18 cellular contexts compared by ENCODE assay signal in the genomic region with DNA sequence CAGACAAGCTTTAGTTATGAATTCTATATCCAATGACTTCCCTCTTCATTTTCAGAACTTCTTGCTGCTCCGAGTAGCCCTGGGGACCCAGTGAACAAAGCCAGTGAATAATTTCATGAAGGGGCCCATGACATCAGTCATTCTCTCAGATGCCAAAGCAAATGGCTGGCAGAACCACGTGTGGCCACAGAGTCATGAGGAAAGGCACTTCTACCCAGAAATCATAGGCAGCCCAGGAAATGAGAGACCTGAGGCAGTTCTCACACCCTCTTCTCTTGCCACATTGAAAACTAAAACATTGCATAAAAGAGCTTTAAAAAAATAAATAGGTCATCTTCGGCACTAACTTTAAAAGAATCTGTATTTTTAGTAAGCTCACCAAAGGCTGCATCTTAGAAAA. TPM values are rescaled to one million over a fixed set of nuclear protein-coding genes. Genes with fewer than 3 reads are reported as not detected.
DNase-seq lines count a peak whose midpoint lies in the region; ATAC-seq, FAIRE-seq and TF ChIP-seq lines count a peak whose summit lies in the region.
"Had no signal": no experiment of that assay in that cellular context is flagged by ENCODE, and none has a peak within 500 bp of the region (broad histone marks: within the 10 kb centered on the region; RNA-seq: fewer than 3 reads in every experiment).

No MANE protein-coding gene starts in this region.

- in situ Hi-C loops in Panc1 (cut with HindIII; ENCODE audit: low pct_unique_long_range_greater_than_20kb, low sequenced_read_pairs): no loop called here
- in situ Hi-C loops in HepG2 (cut with HindIII; ENCODE audit: extremely low pct_ligation_motif_present, low pct_unique_long_range_greater_than_20kb): no loop called here

- no peaks in the 10 kb centered on the region for H3K36me3 Mint-ChIP-seq in activated CD4-positive, alpha-beta T cell treated with anti-CD3 and anti-CD28 coated beads, Interleukin-2, amount 10 ng/mL, durations not matched to agents 7 days and 5 days (ENCODE audit: low read depth)
- no peaks in the 10 kb centered on the region for H3K36me3 Mint-ChIP-seq in type B pancreatic cell

- no peak for TF ChIP-seq RAD21 in HepG2 (CRISPR knock-in tag; IDR thresholded peaks at IDR 0.05)

- peak overlapping the region; percentile 47; the same call in 1 of the 2 replicates for H3K4me2 ChIP-seq in HepG2 (ENCODE audit: low read depth, low read length)
- H3K4me2 ChIP-seq: BLaER1 had no signal

- TF ChIP-seq CTCF in Panc1 (IDR thresholded peaks at IDR 0.05) (no peak), HepG2 (CRISPR knock-in tag; IDR thresholded peaks at IDR 0.05) (no peak), type B pancreatic cell (conservative IDR thresholded peaks at IDR 0.05) (no peak)

- H3K4me1 ChIP-seq in Panc1 (ENCODE audit: control insufficient read depth, insufficient read depth, low read length) (peaks cover 55% of the 10 kb centered on the region), HepG2 (ENCODE audit: insufficient read depth, low read length) (peaks cover 27% of the 10 kb centered on the region), subcutaneous abdominal adipose tissue (ENCODE audit: control insufficient read depth in 5 of 5, insufficient read depth in 5 of 5, low read length in 5 of 5) (peaks cover 0 to 37% (median 24%) of the 10 kb centered on the region in 5 donors)

- TF ChIP-seq EP300 in HepG2 (IDR thresholded peaks at IDR 0.05; ENCODE audit: low read depth in 2 of 2, low read length in 2 of 2): no peak
- TF ChIP-seq EP300 in HepG2 (CRISPR knock-in tag; IDR thresholded peaks at IDR 0.05; ENCODE audit: borderline replicate concordance): no peak

- DNase-seq in activated CD4-positive, alpha-beta T cell treated with anti-CD3 and anti-CD28 coated beads, Interleukin-2, amount 10 ng/mL, durations not matched to agents 7 days and 5 days: peak; percentile 10
- no peak for DNase-seq in activated CD4-positive, alpha-beta T cell treated with anti-CD3 and anti-CD28 coated beads, Interleukin-2, amount 50 U/mL, for 1 hour
- DNase-seq in Panc1 (ENCODE audit: low read depth, low spot score) (no peak), HepG2 (ENCODE audit: low spot score) (no peak), type B pancreatic cell (ENCODE audit: extremely low spot score, unreplicated experiment) (no peak)
- DNase-seq in activated CD4-positive, CD25-positive, alpha-beta regulatory T cell treated with anti-CD3 and anti-CD28 coated beads, Interleukin-2, amount 50 U/mL, for 72 hours: no peak
- DNase-seq: DMS153; naive thymus-derived CD8-positive, alpha-beta T cell; NCI-H146; NCI-H345; stimulated activated CD8-positive, alpha-beta memory T cell treated with anti-CD3 and anti-CD28 coated beads, Interleukin-4, amount 100 ng/mL, for 48 hours had no signal

- FAIRE-seq in HepG2 (lab: Jason Lieb, UNC): no peak
- FAIRE-seq: A204.1, bronchial epithelial cell had no signal

- POLR2A ChIA-PET in activated CD4-positive, alpha-beta T cell treated with anti-CD3 and anti-CD28 coated beads, Interleukin-2, amount 10 ng/mL, durations not matched to agents 7 days and 5 days (lab: Charles Lee): no interaction called here
- POLR2A ChIA-PET in Panc1 (lab: Charles Lee): no interaction called here
- POLR2A ChIA-PET in HepG2 (lab: Yijun Ruan, JAX): no interaction called here

- H3K9ac ChIP-seq in HepG2 (ENCODE audit: insufficient read depth, low read depth, low read length) (no peak overlapping the region), subcutaneous abdominal adipose tissue (ENCODE audit: low read length in 5 of 5) (peak overlapping the region in 1 of 5 donors; percentile 42)
- H3K9ac ChIP-seq: BLaER1 had no signal

- intact Hi-C loops in Panc1 (cut with micrococcal nuclease; ENCODE audit: unreplicated experiment): no loop called here
- intact Hi-C loops in HepG2 (cut with micrococcal nuclease; ENCODE audit: unreplicated experiment): no loop called here

- CTCF ChIA-PET in activated CD4-positive, alpha-beta T cell treated with anti-CD3 and anti-CD28 coated beads, Interleukin-2, amount 10 ng/mL, durations not matched to agents 7 days and 5 days (lab: Charles Lee): interaction anchor here (0.6 kb wide), 2 partner anchors 516 to 711 kb away, joined by 3 read pairs; no protein-coding TSS in a partner anchor
- CTCF ChIA-PET in Panc1 (lab: Charles Lee) (no interaction called here), HepG2 (lab: Yijun Ruan, JAX; ENCODE audit: low intra/inter-chr PET ratio, low total read pairs) (no interaction called here)

- no peak overlapping the region for H3K4me3 Mint-ChIP-seq in activated CD4-positive, alpha-beta T cell treated with anti-CD3 and anti-CD28 coated beads, Interleukin-2, amount 10 ng/mL, durations not matched to agents 7 days and 5 days
- H3K4me3 Mint-ChIP-seq in type B pancreatic cell: no peak overlapping the region

- H3K27me3 ChIP-seq in Panc1 (ENCODE audit: control insufficient read depth, insufficient read depth, low read length) (no peaks in the 10 kb centered on the region), HepG2 (ENCODE audit: control insufficient read depth in 1 of 2, insufficient read depth in 2 of 2, low read length in 2 of 2) (peaks cover 0 to 9% of the 10 kb centered on the region in 2 experiments; a peak in 2 of 5 replicates), subcutaneous abdominal adipose tissue (ENCODE audit: control insufficient read depth in 5 of 5, insufficient read depth in 4 of 5, low read length in 5 of 5) (no peaks in the 10 kb centered on the region)
- H3K27me3 ChIP-seq: esophagus muscularis mucosa, tibial nerve had no signal

- H3K4me1 Mint-ChIP-seq in activated CD4-positive, alpha-beta T cell treated with anti-CD3 and anti-CD28 coated beads, Interleukin-2, amount 10 ng/mL, durations not matched to agents 7 days and 5 days: peaks cover 24% of the 10 kb centered on the region
- peaks cover 18% of the 10 kb centered on the region for H3K4me1 Mint-ChIP-seq in type B pancreatic cell (ENCODE audit: unreplicated experiment)

- H3K27ac ChIP-seq in Panc1 (ENCODE audit: low read length): peak overlapping the region; percentile 91
- no peak overlapping the region for H3K27ac ChIP-seq in HepG2 (ENCODE audit: extremely low read length, insufficient read depth, low read length)
- peak overlapping the region; percentile 65 for H3K27ac ChIP-seq in subcutaneous abdominal adipose tissue (ENCODE audit: low read depth, low read length)
- H3K27ac ChIP-seq: BLaER1, esophagus muscularis mucosa had no signal

- no peak overlapping the region for H2AFZ ChIP-seq in HepG2 (ENCODE audit: low read length)

- BruUV-seq in Panc1 (replicated peaks; lab: Mats Ljungman, UMichigan): no TSS peak
- no TSS peak for BruUV-seq in HepG2 (replicated peaks; lab: Mats Ljungman, UMichigan)

- ATAC-seq in Panc1: no peak
- no peak for ATAC-seq in HepG2
- no peak for ATAC-seq in GM18909 (IDR thresholded peaks at IDR 0.05; ENCODE audit: poor library complexity, unreplicated experiment)
- ATAC-seq: naive thymus-derived CD8-positive, alpha-beta T cell had no signal

- peaks cover under 1% of the 10 kb centered on the region for H3K79me2 ChIP-seq in HepG2 (ENCODE audit: insufficient read depth, low read length)

- H3K9me3 ChIP-seq in Panc1 (ENCODE audit: control insufficient read depth, insufficient read depth, low read depth, low read length) (no peaks in the 10 kb centered on the region), HepG2 (ENCODE audit: low read length) (no peaks in the 10 kb centered on the region), subcutaneous abdominal adipose tissue (ENCODE audit: control insufficient read depth in 5 of 5, low read length in 5 of 5) (no peaks in the 10 kb centered on the region)
- H3K9me3 ChIP-seq: BLaER1, esophagus muscularis mucosa, tibial nerve had no signal

- WGBS in HepG2 (ENCODE audit: low lambda C conversion rate): 43% methylated on average over 3 of the region's 3 CpGs

- no peaks in the 10 kb centered on the region; the same call in 1 of the 2 replicates for H3K36me3 ChIP-seq in Panc1 (ENCODE audit: control insufficient read depth, insufficient read depth, low read length)
- no peaks in the 10 kb centered on the region for H3K36me3 ChIP-seq in HepG2 (replicated peaks in 1 of 2; ENCODE audit: control insufficient read depth in 1 of 2, insufficient read depth in 2 of 2, low read length in 2 of 2)
- H3K36me3 ChIP-seq in subcutaneous abdominal adipose tissue (ENCODE audit: control insufficient read depth in 5 of 5, insufficient read depth in 5 of 5, low read length in 5 of 5): no peaks in the 10 kb centered on the region
- H3K36me3 ChIP-seq: BLaER1, esophagus muscularis mucosa, tibial nerve had no signal

- H3K4me3 ChIP-seq in Panc1 (ENCODE audit: low read depth in 2 of 2, low read length in 2 of 2) (no peak overlapping the region), HepG2 (replicated peaks in 1 of 3; ENCODE audit: insufficient read depth in 1 of 3, low read depth in 2 of 3, low read length in 3 of 3) (no peak overlapping the region; a peak in 1 of 6 replicates), subcutaneous abdominal adipose tissue (ENCODE audit: low read depth in 1 of 5, low read length in 5 of 5) (peak overlapping the region in 1 of 5 donors; percentile 50)
- H3K4me3 ChIP-seq: BLaER1, esophagus muscularis mucosa, tibial nerve had no signal

- peak overlapping the region; percentile 21 for H3K27ac Mint-ChIP-seq in activated CD4-positive, alpha-beta T cell treated with anti-CD3 and anti-CD28 coated beads, Interleukin-2, amount 10 ng/mL, durations not matched to agents 7 days and 5 days
- H3K27ac Mint-ChIP-seq in type B pancreatic cell: no peak overlapping the region

- peaks cover 20% of the 10 kb centered on the region for H3K27me3 Mint-ChIP-seq in activated CD4-positive, alpha-beta T cell treated with anti-CD3 and anti-CD28 coated beads, Interleukin-2, amount 10 ng/mL, durations not matched to agents 7 days and 5 days
- peaks cover 3% of the 10 kb centered on the region for H3K27me3 Mint-ChIP-seq in type B pancreatic cell

- no peaks in the 10 kb centered on the region for H4K20me1 ChIP-seq in HepG2 (ENCODE audit: insufficient read depth, low read length)
- H4K20me1 ChIP-seq: BLaER1 had no signal

- no peak for TF ChIP-seq POLR2A in HepG2 (IDR thresholded peaks at IDR 0.05; ENCODE audit: insufficient read depth in 1 of 2, low read depth in 2 of 2, low read length in 2 of 2)

- no peaks in the 10 kb centered on the region for H3K9me3 Mint-ChIP-seq in activated CD4-positive, alpha-beta T cell treated with anti-CD3 and anti-CD28 coated beads, Interleukin-2, amount 10 ng/mL, durations not matched to agents 7 days and 5 days
- H3K9me3 Mint-ChIP-seq in type B pancreatic cell: no peaks in the 10 kb centered on the region
- H3K9me3 Mint-ChIP-seq: naive thymus-derived CD8-positive, alpha-beta T cell had no signal

RNA-seq across cellular contexts. Expression of gene UACA, which starts 4.3 kb away (rescaled TPM):
- total RNA-seq in activated CD4-positive, alpha-beta T cell treated with anti-CD3 and anti-CD28 coated beads, Interleukin-2, amount 10 ng/mL, durations not matched to agents 7 days and 5 days: 1 to 10 TPM; 3.9 to 4.1 TPM
- total RNA-seq in Panc1 (2021; ENCODE audit: unreplicated experiment) (303 TPM), HepG2 (2016; rRNA removed; fragmentation: Illumina TruSeq; extraction: Trizol) (17.8 and 22.1 TPM in 2 replicates), type B pancreatic cell (ENCODE audit: low replicate concordance) (31.0 and 36.4 TPM in 2 replicates)
- 124 TPM for polyA plus RNA-seq in Panc1 (2012; ENCODE audit: insufficient read length)
- total RNA-seq in HepG2 (2016; cell fraction: cytosol; rRNA removed; fragmentation: Illumina TruSeq; extraction: Trizol; ENCODE audit: low read depth): 14.4 and 18.1 TPM in 2 replicates
- 19.7 and 21.3 TPM in 2 replicates for total RNA-seq in HepG2 (2016; cell fraction: insoluble cytoplasmic fraction; rRNA removed; fragmentation: Illumina TruSeq; extraction: Trizol)
- 7.7 and 8.4 TPM in 2 replicates for total RNA-seq in HepG2 (2016; cell fraction: membrane; rRNA removed; fragmentation: Illumina TruSeq; extraction: Trizol)
- 36.5 and 36.9 TPM in 2 replicates for total RNA-seq in HepG2 (2016; cell fraction: nucleus; rRNA removed; fragmentation: Illumina TruSeq; extraction: Trizol)
- polyA plus RNA-seq in HepG2 (2011; rRNA removed): 33.5 and 39.2 TPM in 2 replicates
- polyA plus RNA-seq in HepG2 (2011; cell fraction: cytosol; rRNA removed): 12.5 and 15.3 TPM in 2 replicates
- polyA plus RNA-seq in HepG2 (2011; cell fraction: nucleus; rRNA removed): 35.7 and 38.2 TPM in 2 replicates
- 27.2 and 36.9 TPM in 2 replicates for polyA plus RNA-seq in HepG2 (2012)
- 0.66 and 0.80 TPM in 2 replicates for polyA plus RNA-seq in HepG2 (2016; cell fraction: cytosol; fragmentation: Illumina TruSeq; extraction: Trizol; ENCODE audit: low read depth)
- polyA plus RNA-seq in HepG2 (2016; cell fraction: insoluble cytoplasmic fraction; fragmentation: Illumina TruSeq; extraction: Trizol; ENCODE audit: low read depth): 10.1 and 14.0 TPM in 2 replicates
- polyA plus RNA-seq in HepG2 (2016; cell fraction: membrane; fragmentation: Illumina TruSeq; extraction: Trizol; ENCODE audit: low read depth): 2.0 TPM in 2 replicates
- polyA plus RNA-seq in HepG2 (2016; cell fraction: nucleus; fragmentation: Illumina TruSeq; extraction: Trizol; ENCODE audit: insufficient read depth, low read depth): 40.1 and 43.4 TPM in 2 replicates
- 60.8 and 71.4 TPM in 2 replicates for polyA minus RNA-seq in HepG2 (2011; rRNA and poly(A)+ RNA removed; ENCODE audit: low replicate concordance)
- polyA minus RNA-seq in HepG2 (2011; cell fraction: cytosol; rRNA and poly(A)+ RNA removed): 20.9 and 27.9 TPM in 2 replicates
- polyA minus RNA-seq in HepG2 (2011; cell fraction: nucleus; rRNA and poly(A)+ RNA removed): 93.1 and 97.1 TPM in 2 replicates
